Comparison of ENCODE assay signal across 1 cellular context in genomic region chr17:80103686-80104085, GRCh38.
TF ChIP-seq lines count a peak whose summit lies in the region.

No MANE protein-coding gene starts in this region.

TF ChIP-seq in GM23338, 12 proteins besides CTCF, POLR2A, EP300 and RAD21:
- no peak for TF ChIP-seq REST (IDR thresholded peaks at IDR 0.05; ENCODE audit: unreplicated experiment)
- no peak for TF ChIP-seq EZH2 (IDR thresholded peaks at IDR 0.05; ENCODE audit: low read depth, unreplicated experiment)
- no peak for TF ChIP-seq CREB1 (CRISPR knock-in tag; IDR thresholded peaks at IDR 0.05; ENCODE audit: low read depth)
- no peak for TF ChIP-seq JUNB (IDR thresholded peaks at IDR 0.05; ENCODE audit: unreplicated experiment)
- TF ChIP-seq NANOG (IDR thresholded peaks at IDR 0.05; ENCODE audit: borderline replicate concordance), result no peak
- TF ChIP-seq ZNF462 (CRISPR knock-in tag; IDR thresholded peaks at IDR 0.05), result no peak
- no peak for TF ChIP-seq STAT1 (IDR thresholded peaks at IDR 0.05; ENCODE audit: unreplicated experiment)
- no peak for TF ChIP-seq POLR2AphosphoS5 (IDR thresholded peaks at IDR 0.05; ENCODE audit: low read depth)
- no peak for TF ChIP-seq ZNF331 (CRISPR knock-in tag; IDR thresholded peaks at IDR 0.05; ENCODE audit: low read depth)
- TF ChIP-seq ZNF114 (CRISPR knock-in tag; IDR thresholded peaks at IDR 0.05), result no peak
- no peak for TF ChIP-seq ETS1 (IDR thresholded peaks at IDR 0.05)
- TF ChIP-seq EZH2phosphoT487 (IDR thresholded peaks at IDR 0.05; ENCODE audit: unreplicated experiment), result no peak
TF ChIP-seq in GM23338: peak in this region for 0.
